ENCODE assay signal across 9 cellular contexts in genomic region chr11:72890881-72891280, GRCh38.
"Had no signal": no experiment of that assay in that cellular context is flagged by ENCODE, and none has a peak within 500 bp of the region (broad histone marks: within the 10 kb centered on the region; RNA-seq: fewer than 3 reads in every experiment).

No MANE protein-coding gene starts in this region.

- ATAC-seq: HCT116, HepG2 had no signal

- H3K4me1 Mint-ChIP-seq: IgD-negative memory B cell had no signal

- FAIRE-seq: HepG2 had no signal

- H2AFZ ChIP-seq: GM23248 had no signal

- H3K27ac ChIP-seq: GM23248, HL-60 had no signal

- H3K4me3 ChIP-seq: GM23248, HAP-1 had no signal

- H3K4me3 Mint-ChIP-seq: HFFc6, IgD-negative memory B cell had no signal

- H3K27ac Mint-ChIP-seq: HFFc6 had no signal

- H3K9ac ChIP-seq: GM23248 had no signal

- H3K9me3 ChIP-seq: HAP-1 had no signal

- H3K27me3 Mint-ChIP-seq: IgD-negative memory B cell had no signal

- H3K9me3 Mint-ChIP-seq: HFFc6, IgD-negative memory B cell had no signal

- DNase-seq: GM23248, GOT3, H7, HFFc6 had no signal
